8 cellular contexts compared by ENCODE assay signal in genomic region chr5:178204205-178205009, GRCh38. TPM values are rescaled to one million over a fixed set of nuclear protein-coding genes. Genes with fewer than 3 reads are reported as not detected.
A peak's percentile ranks its signal among the peaks of the same experiment; 100 is the strongest.
DNase-seq lines count a peak whose midpoint lies in the region; ATAC-seq, FAIRE-seq and TF ChIP-seq lines count a peak whose summit lies in the region.

Gene HNRNPAB (plus strand): TSS chr5:178204533. CDS start chr5:178204838, 305 bp downstream.

- peak; percentile 95 for DNase-seq in EL
- DNase-seq in H54 (ENCODE audit: insufficient read length, low spot score) = peak; percentile 89
- DNase-seq in activated effector memory CD4-positive, alpha-beta T cell treated with Interleukin-2 at 50 U/mL for 16 hours = peak; percentile 92
- peak; percentile 97 for DNase-seq in fibroblast of the aortic adventitia (ENCODE audit: low read depth)
- peak; percentile 95 for DNase-seq in nephron progenitor cell
- peak; percentile 96 to 98 for DNase-seq in stimulated activated naive CD8-positive, alpha-beta T cell treated with anti-CD3 and anti-CD28 coated beads, Interleukin-15, amount 100 ng/mL, for 72 hours

- no peak for FAIRE-seq in H54 (lab: Jason Lieb, UNC)

- H3K27ac Mint-ChIP-seq in nephron progenitor cell = peak within 1 kb of the TSS; percentile 98
- peak within 1 kb of the TSS; percentile 100 for H3K27ac Mint-ChIP-seq in stimulated activated naive CD8-positive, alpha-beta T cell treated with anti-CD3 and anti-CD28 coated beads, Interleukin-15, amount 100 ng/mL, for 72 hours

- ATAC-seq in stimulated activated naive CD8-positive, alpha-beta T cell treated with anti-CD3 and anti-CD28 coated beads, Interleukin-15, amount 100 ng/mL, for 72 hours = peak; percentile 91

- peaks cover 41% of the 10 kb centered on the region for H3K36me3 Mint-ChIP-seq in nephron progenitor cell (ENCODE audit: low read depth)

- H4K20me1 ChIP-seq in Loucy (ENCODE audit: insufficient read depth, low read length, poor library complexity, severe bottlenecking) = peaks cover 42% of the 10 kb centered on the region

- H3K27me3 ChIP-seq in Loucy (ENCODE audit: insufficient read depth, low read length, poor library complexity, severe bottlenecking) = no peaks in the 10 kb centered on the region

- peaks cover 41% of the 10 kb centered on the region for H3K36me3 ChIP-seq in Loucy (ENCODE audit: insufficient read depth, low read length)

- peaks cover 36% of the 10 kb centered on the region for H3K4me1 Mint-ChIP-seq in nephron progenitor cell
- peaks cover 59% of the 10 kb centered on the region for H3K4me1 Mint-ChIP-seq in stimulated activated naive CD8-positive, alpha-beta T cell treated with anti-CD3 and anti-CD28 coated beads, Interleukin-15, amount 100 ng/mL, for 72 hours

- H2AFZ ChIP-seq in Loucy (ENCODE audit: low read length) = peak within 1 kb of the TSS; percentile 73; the same call in 1 of the 2 replicates

- no peaks in the 10 kb centered on the region for H3K9me2 ChIP-seq in Loucy (replicated peaks; ENCODE audit: low read depth, low read length)

- no peaks in the 10 kb centered on the region for H3K9me3 Mint-ChIP-seq in nephron progenitor cell
- no peaks in the 10 kb centered on the region for H3K9me3 Mint-ChIP-seq in stimulated activated naive CD8-positive, alpha-beta T cell treated with anti-CD3 and anti-CD28 coated beads, Interleukin-15, amount 100 ng/mL, for 72 hours

- TF ChIP-seq CTCF in Loucy (conservative IDR thresholded peaks at IDR 0.05; ENCODE audit: low read length) = no peak
- no peak for TF ChIP-seq CTCF in fibroblast of the aortic adventitia (IDR thresholded peaks at IDR 0.05; ENCODE audit: insufficient read depth, low read length)
- no peak for TF ChIP-seq CTCF in nephron progenitor cell (IDR thresholded peaks at IDR 0.05)

- H3K4me3 ChIP-seq in Loucy (ENCODE audit: low read length, poor library complexity, severe bottlenecking) = peak within 1 kb of the TSS; percentile 90
- H3K4me3 ChIP-seq in fibroblast of the aortic adventitia (ENCODE audit: low read depth, low read length) = peak within 1 kb of the TSS; percentile 80

- H3F3A ChIP-seq in Loucy (ENCODE audit: low read depth) = no peaks in the 10 kb centered on the region

- peak within 1 kb of the TSS; percentile 96 for H3K4me3 Mint-ChIP-seq in nephron progenitor cell
- H3K4me3 Mint-ChIP-seq in stimulated activated naive CD8-positive, alpha-beta T cell treated with anti-CD3 and anti-CD28 coated beads, Interleukin-15, amount 100 ng/mL, for 72 hours = peak within 1 kb of the TSS; percentile 96 to 99

- peaks cover 3% of the 10 kb centered on the region for H3K27me3 Mint-ChIP-seq in nephron progenitor cell (ENCODE audit: low read depth, poor library complexity)
- H3K27me3 Mint-ChIP-seq in stimulated activated naive CD8-positive, alpha-beta T cell treated with anti-CD3 and anti-CD28 coated beads, Interleukin-15, amount 100 ng/mL, for 72 hours = no peaks in the 10 kb centered on the region

- TF ChIP-seq POLR2A in H54 (IDR thresholded peaks at IDR 0.05; ENCODE audit: low read depth, low read length) = peak; percentile 100
- peak; percentile 100 for TF ChIP-seq POLR2A in Raji (IDR thresholded peaks at IDR 0.05; ENCODE audit: insufficient read depth, low read depth, low read length)

- peak within 1 kb of the TSS; percentile 98 for H3K4me2 ChIP-seq in Loucy (ENCODE audit: low read depth, low read length, poor library complexity, severe bottlenecking)

- peaks cover 13% of the 10 kb centered on the region for H3K4me1 ChIP-seq in Loucy (ENCODE audit: insufficient read depth, low read length, poor library complexity, severe bottlenecking)

- peak within 1 kb of the TSS; percentile 86 for H3K9ac ChIP-seq in Loucy (ENCODE audit: low read depth, low read length, poor library complexity, severe bottlenecking)

- no peaks in the 10 kb centered on the region for H3K9me3 ChIP-seq in Loucy (ENCODE audit: insufficient read depth, low read depth, low read length)

- H3K79me2 ChIP-seq in Loucy (ENCODE audit: insufficient read depth, low read length) = peaks cover 61% of the 10 kb centered on the region

RNA-seq across cellular contexts. Expression of gene HNRNPAB, which starts in this region (rescaled TPM):
- 62.9 and 106 TPM in 2 replicates for total RNA-seq in fibroblast of the aortic adventitia (ENCODE audit: low replicate concordance)

Comparison
In these comparisons a context has a peak if more than half of its experiments do, and no peak if none do; other contexts are left out.
1. Peak in every context shown above with its lines: DNase-seq, ATAC-seq and H3K4me3 ChIP-seq.